ENCODE assay signal across 1 cellular context in the genomic region with DNA sequence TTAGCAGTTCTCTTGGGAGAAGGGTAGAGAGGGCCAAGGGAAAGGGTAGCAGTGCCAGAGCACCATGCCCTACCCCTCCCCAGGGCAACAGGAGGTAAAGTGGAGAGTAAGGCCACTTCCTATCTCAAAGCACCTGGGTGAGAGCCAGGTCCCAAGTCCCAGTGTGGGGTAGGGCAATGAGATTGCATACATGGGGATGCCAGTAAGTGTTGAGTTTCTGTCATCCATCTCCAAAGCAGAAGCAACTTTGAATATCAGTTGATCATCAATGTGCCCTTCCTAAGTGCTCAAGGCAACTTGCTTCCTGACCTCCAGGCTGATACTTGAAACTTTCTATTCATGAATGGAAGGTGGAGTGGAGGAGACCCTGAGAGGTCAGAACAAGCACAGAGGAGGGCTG.
TF ChIP-seq lines count a peak whose summit lies in the region.

No MANE protein-coding gene starts in this region.

TF ChIP-seq in IMR-90, 13 proteins besides CTCF, POLR2A, EP300 and RAD21:
- TF ChIP-seq MAFK (IDR thresholded peaks at IDR 0.05; ENCODE audit: low read depth, low read length) (no peak), CHD1 (IDR thresholded peaks at IDR 0.05; ENCODE audit: low read depth, low read length) (no peak), RCOR1 (IDR thresholded peaks at IDR 0.05; ENCODE audit: insufficient replicate concordance, low read length) (no peak), RFX5 (IDR thresholded peaks at IDR 0.05; ENCODE audit: low read depth, low read length) (no peak)
- TF ChIP-seq, protein P1, sequence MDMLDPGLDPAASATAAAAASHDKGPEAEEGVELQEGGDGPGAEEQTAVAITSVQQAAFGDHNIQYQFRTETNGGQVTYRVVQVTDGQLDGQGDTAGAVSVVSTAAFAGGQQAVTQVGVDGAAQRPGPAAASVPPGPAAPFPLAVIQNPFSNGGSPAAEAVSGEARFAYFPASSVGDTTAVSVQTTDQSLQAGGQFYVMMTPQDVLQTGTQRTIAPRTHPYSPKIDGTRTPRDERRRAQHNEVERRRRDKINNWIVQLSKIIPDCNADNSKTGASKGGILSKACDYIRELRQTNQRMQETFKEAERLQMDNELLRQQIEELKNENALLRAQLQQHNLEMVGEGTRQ (IDR thresholded peaks at IDR 0.05; ENCODE audit: low read depth, low read length), result no peak
